Comparison of ENCODE assay signal across 8 cellular contexts in genomic region chr6:89353118-89353556, GRCh38. TPM values are rescaled to one million over a fixed set of nuclear protein-coding genes. Genes with fewer than 3 reads are reported as not detected.
A peak's percentile ranks its signal among the peaks of the same experiment; 100 is the strongest.
DNase-seq lines count a peak whose midpoint lies in the region; ATAC-seq, FAIRE-seq and TF ChIP-seq lines count a peak whose summit lies in the region.

No MANE protein-coding gene starts in this region.

- TF ChIP-seq CTCF in K562 (IDR thresholded peaks at IDR 0.05 in 2 of 3, conservative IDR thresholded peaks at IDR 0.05 in 1 of 3; ENCODE audit: insufficient read depth in 2 of 3, low read depth in 1 of 3, low read length in 3 of 3): no peak
- no peak for TF ChIP-seq CTCF in HepG2 (CRISPR knock-in tag; IDR thresholded peaks at IDR 0.05)
- no peak for TF ChIP-seq CTCF in transverse colon (IDR thresholded peaks at IDR 0.05)
- no peak for TF ChIP-seq CTCF in GM20000 (IDR thresholded peaks at IDR 0.05; ENCODE audit: extremely low read depth, missing control alignments)

- ATAC-seq in K562: no peak; the same call in 2 of the 3 replicates
- no peak for ATAC-seq in HepG2
- ATAC-seq in GM21825 (IDR thresholded peaks at IDR 0.05; ENCODE audit: unreplicated experiment): no peak

- H3K27me3 ChIP-seq in K562 (ENCODE audit: control insufficient read depth in 2 of 2, insufficient read depth in 2 of 2, low read length in 2 of 2) (no peaks in the 10 kb centered on the region), HepG2 (ENCODE audit: control insufficient read depth in 1 of 2, insufficient read depth in 2 of 2, low read length in 2 of 2) (no peaks in the 10 kb centered on the region), transverse colon (no peaks in the 10 kb centered on the region)

- H3K4me1 ChIP-seq in K562 (replicated peaks in 1 of 2; ENCODE audit: control insufficient read depth in 2 of 2, insufficient read depth in 2 of 2, low read length in 2 of 2): peaks cover 13 to 19% of the 10 kb centered on the region in 2 experiments; a peak in 4 of 5 replicates
- H3K4me1 ChIP-seq in HepG2 (ENCODE audit: insufficient read depth, low read length): peaks cover 49% of the 10 kb centered on the region
- H3K4me1 ChIP-seq in transverse colon: peaks cover 4 to 44% (median 29%) of the 10 kb centered on the region in 4 donors

- TF ChIP-seq EP300 in K562 (IDR thresholded peaks at IDR 0.05; ENCODE audit: low read length) (no peak), HepG2 (IDR thresholded peaks at IDR 0.05; ENCODE audit: low read depth in 2 of 2, low read length in 2 of 2) (no peak), HepG2 (CRISPR knock-in tag; IDR thresholded peaks at IDR 0.05; ENCODE audit: borderline replicate concordance) (no peak), transverse colon (IDR thresholded peaks at IDR 0.05; ENCODE audit: low read depth) (no peak)

- TF ChIP-seq RAD21 in K562 (CRISPR knock-in tag; conservative IDR thresholded peaks at IDR 0.05 in 1 of 2, IDR thresholded peaks at IDR 0.05 in 1 of 2): no peak
- TF ChIP-seq RAD21 in HepG2 (CRISPR knock-in tag; IDR thresholded peaks at IDR 0.05): no peak

- BruUV-seq in K562 (replicated peaks; lab: Mats Ljungman, UMichigan) (TSS peak; percentile 89), HepG2 (replicated peaks; lab: Mats Ljungman, UMichigan) (TSS peak; percentile 95)

- H3K9ac ChIP-seq in K562 (ENCODE audit: insufficient read depth in 1 of 2, low read depth in 2 of 2, low read length in 2 of 2) (peak overlapping the region; percentile 95 to 99), HepG2 (ENCODE audit: insufficient read depth, low read depth, low read length) (peak overlapping the region; percentile 98)

- FAIRE-seq in K562 (lab: Jason Lieb, UNC) (no peak), HepG2 (lab: Jason Lieb, UNC) (no peak)

- H3K36me3 ChIP-seq in K562 (ENCODE audit: control insufficient read depth, insufficient read depth, low read length) (no peaks in the 10 kb centered on the region), HepG2 (replicated peaks in 1 of 2; ENCODE audit: control insufficient read depth in 1 of 2, insufficient read depth in 2 of 2, low read length in 2 of 2) (no peaks in the 10 kb centered on the region; a peak in 1 of 5 replicates), transverse colon (no peaks in the 10 kb centered on the region)

- POLR2A ChIA-PET in K562 (lab: Yijun Ruan, JAX) (interaction anchor here (0.6 to 1.5 kb wide), 8 partner anchors 8 to 247 kb away, joined by 3 to 12 read pairs (median 4); no protein-coding TSS in a partner anchor), HepG2 (lab: Yijun Ruan, JAX) (interaction anchor here (0.6 to 3.2 kb wide), 8 partner anchors 12 to 390 kb away, joined by 3 to 12 read pairs (median 3); partner anchors contain the start of gene RNGTT)

- H3K9me1 ChIP-seq in K562 (ENCODE audit: control insufficient read depth, insufficient read depth, low read length): no peaks in the 10 kb centered on the region

- H2AFZ ChIP-seq in K562 (ENCODE audit: low read depth, low read length) (peak overlapping the region; percentile 94), HepG2 (ENCODE audit: low read length) (no peak overlapping the region)

- peak overlapping the region; percentile 92 for H3K4me2 ChIP-seq in K562 (ENCODE audit: insufficient read depth, low read length)
- H3K4me2 ChIP-seq in HepG2 (ENCODE audit: low read depth, low read length): peak overlapping the region; percentile 75

- WGBS in K562 (ENCODE audit: insufficient coverage, low coverage, missing lambda C conversion rate): 40% methylated on average over 20 of the region's 27 CpGs
- whole genome bisulfite sequencing in HepG2 (ENCODE audit: low lambda C conversion rate): 55% methylated on average over 26 of the region's 27 CpGs
- 32 to 44% methylated on average over 5 to 27 of the region's 27 CpGs for WGBS in transverse colon (ENCODE audit: low coverage in 1 of 2), 2 donors

- H3K79me2 ChIP-seq in K562 (ENCODE audit: control insufficient read depth, insufficient read depth, low read length) (peaks cover 48% of the 10 kb centered on the region), HepG2 (ENCODE audit: insufficient read depth, low read length) (peaks cover 38% of the 10 kb centered on the region)

- no peaks in the 10 kb centered on the region for H4K20me1 ChIP-seq in K562 (replicated peaks; ENCODE audit: control insufficient read depth, insufficient read depth, low read length)
- H4K20me1 ChIP-seq in HepG2 (ENCODE audit: insufficient read depth, low read length): no peaks in the 10 kb centered on the region; the same call in 1 of the 2 replicates

- DNase-seq in activated effector memory CD4-positive, alpha-beta T cell treated with anti-CD3 and anti-CD28 coated beads, Interleukin-2, amount 50 U/mL, for 16 hours: peak; percentile 64
- no peak for DNase-seq in activated effector memory CD4-positive, alpha-beta T cell treated with Interleukin-2 at 50 U/mL for 16 hours
- DNase-seq in K562 (ENCODE audit: extremely low read depth in 1 of 4, low spot score in 3 of 4): no peak
- no peak for DNase-seq in HepG2 (ENCODE audit: low spot score)
- DNase-seq in transverse colon: no peak
- no peak for DNase-seq in NCI-H82 treated with DMSO at 0.1 percent for 48 hours (lab: John Stamatoyannopoulos, UW; ENCODE audit: unreplicated experiment)
- no peak for DNase-seq in GM20000 (ENCODE audit: low spot score)

- H3K9me3 ChIP-seq in K562 (replicated peaks; ENCODE audit: control insufficient read depth, insufficient read depth, low read depth, low read length): no peaks in the 10 kb centered on the region
- no peaks in the 10 kb centered on the region for H3K9me3 ChIP-seq in HepG2 (ENCODE audit: low read length)
- no peaks in the 10 kb centered on the region for H3K9me3 ChIP-seq in transverse colon

- peak overlapping the region; percentile 73 for H3K4me3 ChIP-seq in K562
- peak overlapping the region; percentile 81 to 93 (median 89) for H3K4me3 ChIP-seq in HepG2 (replicated peaks in 1 of 3; ENCODE audit: insufficient read depth in 1 of 3, low read depth in 2 of 3, low read length in 3 of 3)
- peak overlapping the region; percentile 68 to 88 (median 86) for H3K4me3 ChIP-seq in transverse colon

- TF ChIP-seq POLR2A in K562 (conservative IDR thresholded peaks at IDR 0.05) (peak; percentile 12), HepG2 (IDR thresholded peaks at IDR 0.05; ENCODE audit: insufficient read depth in 1 of 2, low read depth in 2 of 2, low read length in 2 of 2) (no peak), transverse colon (IDR thresholded peaks at IDR 0.05) (no peak)

- H3K27ac ChIP-seq in K562 (ENCODE audit: extremely low read depth, low read depth, low read length) (peak overlapping the region; percentile 91), HepG2 (ENCODE audit: extremely low read length, insufficient read depth, low read length) (peak overlapping the region; percentile 90), transverse colon (peak overlapping the region; percentile 96 to 99 (median 99))

- in situ Hi-C loops in K562 (cut with MboI) (no loop called here), HepG2 (cut with HindIII; ENCODE audit: extremely low pct_ligation_motif_present, low pct_unique_long_range_greater_than_20kb) (no loop called here), transverse colon (cut with MboI; ENCODE audit: low pct_ligation_motif_present in 1 of 4, low pct_unique_long_range_greater_than_20kb in 1 of 4, low sequenced_read_pairs in 3 of 4) (loop anchor here in 3 of 4 donors (10.0 to 25.0 kb wide), 3 partner anchors 241 to 366 kb away; partner anchors contain the start of genes PNRC1 (in 1 of the 3) and SRSF12 (in 1 of the 3))

- intact Hi-C loops in K562 (cut with micrococcal nuclease) (no loop called here), HepG2 (cut with micrococcal nuclease; ENCODE audit: unreplicated experiment) (no loop called here), transverse colon (cut with DNase I; ENCODE audit: low total_unique reads) (no loop called here)

- CTCF ChIA-PET in K562 (lab: Yijun Ruan, JAX; ENCODE audit: low intra/inter-chr PET ratio): interaction anchor here (0.8 kb wide), 1 partner anchor 370 kb away, joined by 3 read pairs; no protein-coding TSS in a partner anchor
- CTCF ChIA-PET in HepG2 (lab: Yijun Ruan, JAX; ENCODE audit: low intra/inter-chr PET ratio, low total read pairs): no interaction called here

RNA-seq across cellular contexts. Expression of gene UBE2J1, which starts 0.6 kb away (rescaled TPM):
- total RNA-seq in K562 (2011; cell fraction: chromatin; rRNA removed; ENCODE audit: low replicate concordance): 4.2 and 10.1 TPM in 2 replicates
- total RNA-seq in K562 (2011; cell fraction: nucleolus; rRNA removed): 3.0 and 3.3 TPM in 2 replicates
- 6.1 and 12.7 TPM in 2 replicates for total RNA-seq in K562 (2011; cell fraction: nucleoplasm; rRNA removed)
- total RNA-seq in K562 (2014; rRNA removed) (19.6 and 19.7 TPM in 2 replicates), K562 (2014; rRNA removed; fragmentation: Illumina TruSeq; extraction: Trizol) (27.2 and 30.0 TPM in 2 replicates), K562 (2015; rRNA removed; fragmentation: Illumina TruSeq; extraction: Trizol) (25.8 and 28.5 TPM in 2 replicates), K562 (2021) (22.0 and 22.4 TPM in 2 replicates), HepG2 (2016; rRNA removed; fragmentation: Illumina TruSeq; extraction: Trizol) (19.3 and 29.5 TPM in 2 replicates), transverse colon (10 to 100 TPM; 27.3 to 52.9 (median 38.2) TPM)
- polyA plus RNA-seq in K562 (2011; rRNA removed) (25.8 and 32.6 TPM in 2 replicates), K562 (2014; fragmentation: Illumina TruSeq; extraction: Trizol) (24.6 and 28.9 TPM in 2 replicates), K562 (2014; fragmentation: Nextera tagmentation; extraction: Ambion mirVana) (10 to 100 TPM; 11.6 to 14.9 TPM), K562 (2014; rRNA removed) (18.8 and 20.6 TPM in 2 replicates), HepG2 (2011; rRNA removed) (18.6 and 24.6 TPM in 2 replicates)
- 11.5 and 16.4 TPM in 2 replicates for polyA plus RNA-seq in K562 (2011; cell fraction: cytosol; rRNA removed)
- polyA plus RNA-seq in K562 (2011; cell fraction: nucleus; rRNA removed): 6.1 and 7.8 TPM in 2 replicates
- polyA plus RNA-seq in K562 (2012): 19.3 and 26.0 TPM in 2 replicates
- polyA minus RNA-seq in K562 (2011; rRNA and poly(A)+ RNA removed): 34.0 and 34.2 TPM in 2 replicates
- polyA minus RNA-seq in K562 (2011; cell fraction: cytosol; rRNA and poly(A)+ RNA removed): 12.6 and 13.2 TPM in 2 replicates
- polyA minus RNA-seq in K562 (2011; cell fraction: nucleus; rRNA and poly(A)+ RNA removed): 3.6 and 7.0 TPM in 2 replicates
- 13.5 and 15.0 TPM in 2 replicates for total RNA-seq in HepG2 (2016; cell fraction: cytosol; rRNA removed; fragmentation: Illumina TruSeq; extraction: Trizol; ENCODE audit: low read depth)
- 20.1 and 28.2 TPM in 2 replicates for total RNA-seq in HepG2 (2016; cell fraction: insoluble cytoplasmic fraction; rRNA removed; fragmentation: Illumina TruSeq; extraction: Trizol)
- 34.9 and 36.8 TPM in 2 replicates for total RNA-seq in HepG2 (2016; cell fraction: membrane; rRNA removed; fragmentation: Illumina TruSeq; extraction: Trizol)
- 10.8 and 11.8 TPM in 2 replicates for total RNA-seq in HepG2 (2016; cell fraction: nucleus; rRNA removed; fragmentation: Illumina TruSeq; extraction: Trizol)
- 12.1 and 17.5 TPM in 2 replicates for polyA plus RNA-seq in HepG2 (2011; cell fraction: cytosol; rRNA removed)
- 5.8 and 6.6 TPM in 2 replicates for polyA plus RNA-seq in HepG2 (2011; cell fraction: nucleus; rRNA removed)
- 15.8 and 17.0 TPM in 2 replicates for polyA plus RNA-seq in HepG2 (2012)
- polyA plus RNA-seq in HepG2 (2016; cell fraction: cytosol; fragmentation: Illumina TruSeq; extraction: Trizol; ENCODE audit: low read depth): 26.2 and 31.5 TPM in 2 replicates
- 52.7 and 53.8 TPM in 2 replicates for polyA plus RNA-seq in HepG2 (2016; cell fraction: insoluble cytoplasmic fraction; fragmentation: Illumina TruSeq; extraction: Trizol; ENCODE audit: low read depth)
- polyA plus RNA-seq in HepG2 (2016; cell fraction: membrane; fragmentation: Illumina TruSeq; extraction: Trizol; ENCODE audit: low read depth): 47.6 and 48.7 TPM in 2 replicates
- polyA plus RNA-seq in HepG2 (2016; cell fraction: nucleus; fragmentation: Illumina TruSeq; extraction: Trizol; ENCODE audit: insufficient read depth, low read depth): 22.0 and 22.5 TPM in 2 replicates
- polyA minus RNA-seq in HepG2 (2011; rRNA and poly(A)+ RNA removed; ENCODE audit: low replicate concordance): 10.0 and 15.8 TPM in 2 replicates
- polyA minus RNA-seq in HepG2 (2011; cell fraction: cytosol; rRNA and poly(A)+ RNA removed): 13.7 and 13.9 TPM in 2 replicates
- polyA minus RNA-seq in HepG2 (2011; cell fraction: nucleus; rRNA and poly(A)+ RNA removed): 18.8 and 20.0 TPM in 2 replicates

RNA-seq across cellular contexts. Expression of gene GABRR2, which starts 38.0 kb away (rescaled TPM):
- 0.23 and 0.56 TPM in 2 replicates for total RNA-seq in K562 (2011; cell fraction: chromatin; rRNA removed; ENCODE audit: low replicate concordance)
- not detected in 2 replicates for total RNA-seq in K562 (2011; cell fraction: nucleolus; rRNA removed)
- total RNA-seq in K562 (2011; cell fraction: nucleoplasm; rRNA removed): not detected in 2 replicates
- total RNA-seq in K562 (2014; rRNA removed) (not detected in 2 replicates), K562 (2014; rRNA removed; fragmentation: Illumina TruSeq; extraction: Trizol) (not detected in 2 replicates), K562 (2015; rRNA removed; fragmentation: Illumina TruSeq; extraction: Trizol) (not detected in 2 replicates), K562 (2021) (not detected in 2 replicates), HepG2 (2016; rRNA removed; fragmentation: Illumina TruSeq; extraction: Trizol) (not detected in 2 replicates), transverse colon (1 to 10 TPM in 3 of 4 donors, not detected in 1; 1.1 to 4.3 (median 1.2) TPM)
- polyA plus RNA-seq in K562 (2011; rRNA removed) (0.10 and 0.18 TPM in 2 replicates), K562 (2014; fragmentation: Illumina TruSeq; extraction: Trizol) (0.13 TPM in 1 of 2 replicates, not detected in the other), K562 (2014; fragmentation: Nextera tagmentation; extraction: Ambion mirVana) (not detected), K562 (2014; rRNA removed) (0.09 TPM in 1 of 2 replicates, not detected in the other), HepG2 (2011; rRNA removed) (0.13 and 0.24 TPM in 2 replicates)
- polyA plus RNA-seq in K562 (2011; cell fraction: cytosol; rRNA removed): not detected in 2 replicates
- 0.60 and 1.1 TPM in 2 replicates for polyA plus RNA-seq in K562 (2011; cell fraction: nucleus; rRNA removed)
- polyA plus RNA-seq in K562 (2012): 0.04 and 0.06 TPM in 2 replicates
- polyA minus RNA-seq in K562 (2011; rRNA and poly(A)+ RNA removed): not detected in 2 replicates
- not detected in 2 replicates for polyA minus RNA-seq in K562 (2011; cell fraction: cytosol; rRNA and poly(A)+ RNA removed)
- 0.22 TPM in 1 of 2 replicates, not detected in the other for polyA minus RNA-seq in K562 (2011; cell fraction: nucleus; rRNA and poly(A)+ RNA removed)
- total RNA-seq in HepG2 (2016; cell fraction: cytosol; rRNA removed; fragmentation: Illumina TruSeq; extraction: Trizol; ENCODE audit: low read depth): not detected in 2 replicates
- not detected in 2 replicates for total RNA-seq in HepG2 (2016; cell fraction: insoluble cytoplasmic fraction; rRNA removed; fragmentation: Illumina TruSeq; extraction: Trizol)
- total RNA-seq in HepG2 (2016; cell fraction: membrane; rRNA removed; fragmentation: Illumina TruSeq; extraction: Trizol): not detected in 2 replicates
- total RNA-seq in HepG2 (2016; cell fraction: nucleus; rRNA removed; fragmentation: Illumina TruSeq; extraction: Trizol): not detected in 2 replicates
- polyA plus RNA-seq in HepG2 (2011; cell fraction: cytosol; rRNA removed): 0.04 TPM in 1 of 2 replicates, not detected in the other
- polyA plus RNA-seq in HepG2 (2011; cell fraction: nucleus; rRNA removed): 0.80 and 0.81 TPM in 2 replicates
- 0.20 TPM in 1 of 2 replicates, not detected in the other for polyA plus RNA-seq in HepG2 (2012)
- not detected in 2 replicates for polyA plus RNA-seq in HepG2 (2016; cell fraction: cytosol; fragmentation: Illumina TruSeq; extraction: Trizol; ENCODE audit: low read depth)
- not detected in 2 replicates for polyA plus RNA-seq in HepG2 (2016; cell fraction: insoluble cytoplasmic fraction; fragmentation: Illumina TruSeq; extraction: Trizol; ENCODE audit: low read depth)
- not detected in 2 replicates for polyA plus RNA-seq in HepG2 (2016; cell fraction: membrane; fragmentation: Illumina TruSeq; extraction: Trizol; ENCODE audit: low read depth)
- not detected in 2 replicates for polyA plus RNA-seq in HepG2 (2016; cell fraction: nucleus; fragmentation: Illumina TruSeq; extraction: Trizol; ENCODE audit: insufficient read depth, low read depth)
- polyA minus RNA-seq in HepG2 (2011; rRNA and poly(A)+ RNA removed; ENCODE audit: low replicate concordance): 0.56 TPM in 1 of 2 replicates, not detected in the other
- polyA minus RNA-seq in HepG2 (2011; cell fraction: cytosol; rRNA and poly(A)+ RNA removed): not detected in 2 replicates
- 0.37 TPM in 1 of 2 replicates, not detected in the other for polyA minus RNA-seq in HepG2 (2011; cell fraction: nucleus; rRNA and poly(A)+ RNA removed)

RNA-seq across cellular contexts. Expression of gene RRAGD, which starts 58.9 kb away (rescaled TPM):
- not detected in 2 replicates for total RNA-seq in K562 (2011; cell fraction: chromatin; rRNA removed; ENCODE audit: low replicate concordance)
- not detected in 2 replicates for total RNA-seq in K562 (2011; cell fraction: nucleolus; rRNA removed)
- total RNA-seq in K562 (2011; cell fraction: nucleoplasm; rRNA removed): not detected in 2 replicates
- not detected in 2 replicates for total RNA-seq in K562 (2014; rRNA removed)
- not detected in 2 replicates for total RNA-seq in K562 (2014; rRNA removed; fragmentation: Illumina TruSeq; extraction: Trizol)
- 0.07 TPM in 1 of 2 replicates, not detected in the other for total RNA-seq in K562 (2015; rRNA removed; fragmentation: Illumina TruSeq; extraction: Trizol)
- 0.04 TPM in 1 of 2 replicates, not detected in the other for total RNA-seq in K562 (2021)
- 0.03 and 0.24 TPM in 2 replicates for polyA plus RNA-seq in K562 (2011; rRNA removed)
- polyA plus RNA-seq in K562 (2011; cell fraction: cytosol; rRNA removed): 0.03 TPM in 1 of 2 replicates, not detected in the other
- 0.14 TPM in 1 of 2 replicates, not detected in the other for polyA plus RNA-seq in K562 (2011; cell fraction: nucleus; rRNA removed)
- 0.03 and 0.12 TPM in 2 replicates for polyA plus RNA-seq in K562 (2012)
- not detected in 2 replicates for polyA plus RNA-seq in K562 (2014; fragmentation: Illumina TruSeq; extraction: Trizol)
- polyA plus RNA-seq in K562 (2014; fragmentation: Nextera tagmentation; extraction: Ambion mirVana): not detected
- not detected in 2 replicates for polyA plus RNA-seq in K562 (2014; rRNA removed)
- polyA minus RNA-seq in K562 (2011; rRNA and poly(A)+ RNA removed): 0.15 TPM in 1 of 2 replicates, not detected in the other
- not detected in 2 replicates for polyA minus RNA-seq in K562 (2011; cell fraction: cytosol; rRNA and poly(A)+ RNA removed)
- polyA minus RNA-seq in K562 (2011; cell fraction: nucleus; rRNA and poly(A)+ RNA removed): not detected in 2 replicates
- total RNA-seq in HepG2 (2016; rRNA removed; fragmentation: Illumina TruSeq; extraction: Trizol): 0.35 and 0.39 TPM in 2 replicates
- total RNA-seq in HepG2 (2016; cell fraction: cytosol; rRNA removed; fragmentation: Illumina TruSeq; extraction: Trizol; ENCODE audit: low read depth): 0.26 and 0.30 TPM in 2 replicates
- total RNA-seq in HepG2 (2016; cell fraction: insoluble cytoplasmic fraction; rRNA removed; fragmentation: Illumina TruSeq; extraction: Trizol): 0.30 and 0.63 TPM in 2 replicates
- total RNA-seq in HepG2 (2016; cell fraction: membrane; rRNA removed; fragmentation: Illumina TruSeq; extraction: Trizol): 0.69 and 1.1 TPM in 2 replicates
- 0.28 and 0.53 TPM in 2 replicates for total RNA-seq in HepG2 (2016; cell fraction: nucleus; rRNA removed; fragmentation: Illumina TruSeq; extraction: Trizol)
- polyA plus RNA-seq in HepG2 (2011; rRNA removed): 0.53 and 0.57 TPM in 2 replicates
- polyA plus RNA-seq in HepG2 (2011; cell fraction: cytosol; rRNA removed): 0.12 and 0.37 TPM in 2 replicates
- 0.05 and 0.06 TPM in 2 replicates for polyA plus RNA-seq in HepG2 (2011; cell fraction: nucleus; rRNA removed)
- polyA plus RNA-seq in HepG2 (2012): 0.21 and 0.85 TPM in 2 replicates
- 0.37 and 0.38 TPM in 2 replicates for polyA plus RNA-seq in HepG2 (2016; cell fraction: cytosol; fragmentation: Illumina TruSeq; extraction: Trizol; ENCODE audit: low read depth)
- polyA plus RNA-seq in HepG2 (2016; cell fraction: insoluble cytoplasmic fraction; fragmentation: Illumina TruSeq; extraction: Trizol; ENCODE audit: low read depth): 0.17 and 0.53 TPM in 2 replicates
- polyA plus RNA-seq in HepG2 (2016; cell fraction: membrane; fragmentation: Illumina TruSeq; extraction: Trizol; ENCODE audit: low read depth): 0.69 and 0.86 TPM in 2 replicates
- 0.22 TPM in 1 of 2 replicates, not detected in the other for polyA plus RNA-seq in HepG2 (2016; cell fraction: nucleus; fragmentation: Illumina TruSeq; extraction: Trizol; ENCODE audit: insufficient read depth, low read depth)
- 0.26 TPM in 1 of 2 replicates, not detected in the other for polyA minus RNA-seq in HepG2 (2011; rRNA and poly(A)+ RNA removed; ENCODE audit: low replicate concordance)
- polyA minus RNA-seq in HepG2 (2011; cell fraction: cytosol; rRNA and poly(A)+ RNA removed): 0.62 and 1.3 TPM in 2 replicates
- polyA minus RNA-seq in HepG2 (2011; cell fraction: nucleus; rRNA and poly(A)+ RNA removed): 0.12 and 0.13 TPM in 2 replicates
- 1 to 10 TPM in 3 of 4 donors, under 1 TPM in 1; 0.80 to 7.0 (median 2.2) TPM for total RNA-seq in transverse colon

Comparison
In these comparisons a context has a peak if more than half of its experiments do, and no peak if none do; other contexts are left out.
1. in situ Hi-C loops: an anchor here in transverse colon (10.0 to 25.0 kb wide); none called in K562 and HepG2.